ENCODE assay signal across 1 cellular context in the genomic region with DNA sequence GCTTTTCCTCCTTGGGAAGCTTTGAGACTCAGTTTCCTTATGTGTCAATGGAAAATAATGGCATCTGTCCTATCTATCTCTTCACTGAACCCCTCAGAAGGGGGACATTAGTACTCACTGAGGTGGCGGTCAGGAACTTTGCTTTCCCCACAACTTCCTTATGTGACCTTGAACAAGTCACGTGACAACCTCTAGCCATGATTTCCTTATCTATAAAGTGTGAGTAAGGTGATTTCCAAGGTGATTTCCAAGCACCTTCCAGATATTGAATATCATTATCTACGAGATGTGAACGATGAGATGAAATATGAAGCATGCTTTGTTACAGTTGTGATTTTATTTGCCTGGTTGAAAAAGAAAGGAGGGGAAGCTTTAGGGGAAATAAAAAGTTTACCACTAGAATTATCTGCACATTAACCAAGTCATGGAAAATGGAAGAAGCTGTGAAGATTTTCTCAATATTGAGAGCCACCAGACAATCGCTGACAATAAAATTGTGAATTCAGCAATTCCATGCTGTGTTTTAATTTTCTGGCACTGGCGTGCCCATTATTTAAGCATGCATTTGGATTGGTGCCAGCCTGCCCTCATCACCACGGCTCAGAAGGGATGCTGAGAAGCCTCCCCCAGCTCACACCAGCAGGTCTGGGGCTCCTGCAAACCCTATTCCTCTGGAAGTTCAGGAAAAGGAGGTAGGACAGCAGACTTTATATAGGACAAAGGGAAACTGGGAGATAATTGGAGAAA.
A peak's percentile ranks its signal among the peaks of the same experiment; 100 is the strongest.
TF ChIP-seq lines count a peak whose summit lies in the region.

No MANE protein-coding gene starts in this region.

TF ChIP-seq in GM12878, 131 proteins besides CTCF, POLR2A, EP300 and RAD21:
- TF ChIP-seq, protein P1, sequence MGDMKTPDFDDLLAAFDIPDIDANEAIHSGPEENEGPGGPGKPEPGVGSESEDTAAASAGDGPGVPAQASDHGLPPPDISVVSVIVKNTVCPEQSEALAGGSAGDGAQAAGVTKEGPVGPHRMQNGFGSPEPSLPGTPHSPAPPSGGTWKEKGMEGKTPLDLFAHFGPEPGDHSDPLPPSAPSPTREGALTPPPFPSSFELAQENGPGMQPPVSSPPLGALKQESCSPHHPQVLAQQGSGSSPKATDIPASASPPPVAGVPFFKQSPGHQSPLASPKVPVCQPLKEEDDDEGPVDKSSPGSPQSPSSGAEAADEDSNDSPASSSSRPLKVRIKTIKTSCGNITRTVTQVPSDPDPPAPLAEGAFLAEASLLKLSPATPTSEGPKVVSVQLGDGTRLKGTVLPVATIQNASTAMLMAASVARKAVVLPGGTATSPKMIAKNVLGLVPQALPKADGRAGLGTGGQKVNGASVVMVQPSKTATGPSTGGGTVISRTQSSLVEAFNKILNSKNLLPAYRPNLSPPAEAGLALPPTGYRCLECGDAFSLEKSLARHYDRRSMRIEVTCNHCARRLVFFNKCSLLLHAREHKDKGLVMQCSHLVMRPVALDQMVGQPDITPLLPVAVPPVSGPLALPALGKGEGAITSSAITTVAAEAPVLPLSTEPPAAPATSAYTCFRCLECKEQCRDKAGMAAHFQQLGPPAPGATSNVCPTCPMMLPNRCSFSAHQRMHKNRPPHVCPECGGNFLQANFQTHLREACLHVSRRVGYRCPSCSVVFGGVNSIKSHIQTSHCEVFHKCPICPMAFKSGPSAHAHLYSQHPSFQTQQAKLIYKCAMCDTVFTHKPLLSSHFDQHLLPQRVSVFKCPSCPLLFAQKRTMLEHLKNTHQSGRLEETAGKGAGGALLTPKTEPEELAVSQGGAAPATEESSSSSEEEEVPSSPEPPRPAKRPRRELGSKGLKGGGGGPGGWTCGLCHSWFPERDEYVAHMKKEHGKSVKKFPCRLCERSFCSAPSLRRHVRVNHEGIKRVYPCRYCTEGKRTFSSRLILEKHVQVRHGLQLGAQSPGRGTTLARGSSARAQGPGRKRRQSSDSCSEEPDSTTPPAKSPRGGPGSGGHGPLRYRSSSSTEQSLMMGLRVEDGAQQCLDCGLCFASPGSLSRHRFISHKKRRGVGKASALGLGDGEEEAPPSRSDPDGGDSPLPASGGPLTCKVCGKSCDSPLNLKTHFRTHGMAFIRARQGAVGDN (IDR thresholded peaks at IDR 0.05): no peak
- TF ChIP-seq HSF1 (IDR thresholded peaks at IDR 0.05; ENCODE audit: low read depth, low read length) (no peak), TCF12 (IDR thresholded peaks at IDR 0.05; ENCODE audit: low read depth, low read length) (no peak), KDM1A (IDR thresholded peaks at IDR 0.05; ENCODE audit: borderline replicate concordance) (no peak), TCF7 (IDR thresholded peaks at IDR 0.05; ENCODE audit: borderline replicate concordance) (no peak), IKZF1 (conservative IDR thresholded peaks at IDR 0.05) (0 out of 2 replicates have a peak, but pooled peaks have one; percentile 15), BMI1 (IDR thresholded peaks at IDR 0.05; ENCODE audit: borderline replicate concordance) (no peak), CUX1 (IDR thresholded peaks at IDR 0.05; ENCODE audit: insufficient replicate concordance, low read depth, low read length) (no peak), RAD51 (IDR thresholded peaks at IDR 0.05) (peak; percentile 97), CHD2 (IDR thresholded peaks at IDR 0.05; ENCODE audit: borderline replicate concordance, low read depth, low read length) (no peak), BHLHE40 (IDR thresholded peaks at IDR 0.05; ENCODE audit: borderline replicate concordance in 1 of 2, low read depth in 2 of 2, low read length in 1 of 2) (peak; percentile 4 to 76; a peak in 2 of 4 replicates), ZZZ3 (IDR thresholded peaks at IDR 0.05; ENCODE audit: control insufficient read depth, insufficient read length, low read depth) (no peak), NR2C1 (IDR thresholded peaks at IDR 0.05) (no peak), CREM (IDR thresholded peaks at IDR 0.05; ENCODE audit: low read depth) (no peak)
- TF ChIP-seq, protein P2, sequence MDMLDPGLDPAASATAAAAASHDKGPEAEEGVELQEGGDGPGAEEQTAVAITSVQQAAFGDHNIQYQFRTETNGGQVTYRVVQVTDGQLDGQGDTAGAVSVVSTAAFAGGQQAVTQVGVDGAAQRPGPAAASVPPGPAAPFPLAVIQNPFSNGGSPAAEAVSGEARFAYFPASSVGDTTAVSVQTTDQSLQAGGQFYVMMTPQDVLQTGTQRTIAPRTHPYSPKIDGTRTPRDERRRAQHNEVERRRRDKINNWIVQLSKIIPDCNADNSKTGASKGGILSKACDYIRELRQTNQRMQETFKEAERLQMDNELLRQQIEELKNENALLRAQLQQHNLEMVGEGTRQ (IDR thresholded peaks at IDR 0.05; ENCODE audit: borderline replicate concordance, low read depth, low read length): peak; percentile 14; the same call in 1 of the 2 replicates
